In genomic region chr12:71719647-71720370, GRCh38 we compare ENCODE assay signal across 26 cellular contexts.
DNase-seq lines count a peak whose midpoint lies in the region; ATAC-seq and TF ChIP-seq lines count a peak whose summit lies in the region.
"Had no signal": no experiment of that assay in that cellular context is flagged by ENCODE, and none has a peak within 500 bp of the region (broad histone marks: within the 10 kb centered on the region; RNA-seq: fewer than 3 reads in every experiment).

No MANE protein-coding gene starts in this region.

- no peak for TF ChIP-seq CTCF in fibroblast of mammary gland (conservative IDR thresholded peaks at IDR 0.05; ENCODE audit: control insufficient read depth, insufficient read depth, low read depth, low read length)

- DNase-seq in HPDE6-E6E7 (ENCODE audit: extremely low spot score) (peak; percentile 62), amniotic epithelial cell (ENCODE audit: low read depth) (peak; percentile 27), fibroblast of mammary gland (ENCODE audit: low read depth) (peak; percentile 23), putamen (ENCODE audit: low spot score) (peak; percentile 57)
- no peak for DNase-seq in activated CD4-positive, alpha-beta T cell treated with anti-CD3 and anti-CD28 coated beads for 1 hour
- DNase-seq in stimulated activated naive CD4-positive, alpha-beta T cell treated with Interleukin-2 at 50 U/mL for 16 hours (lab: John Stamatoyannopoulos, UW): no peak
- DNase-seq: ACHN; activated CD4-positive, alpha-beta T cell treated with anti-CD3 and anti-CD28 coated beads for 4 hours; amygdala; CD4-positive, alpha-beta memory T cell; colonic mucosa; effector CD4-positive, alpha-beta T cell; foreskin melanocyte; HCEC 1CT; NCI-H146; NCI-H2107; NCI-H774; occipital lobe; retina; T-helper 9 cell had no signal

- ATAC-seq in GM21786 (IDR thresholded peaks at IDR 0.05; ENCODE audit: unreplicated experiment) (no peak), GM19023 (IDR thresholded peaks at IDR 0.05; ENCODE audit: unreplicated experiment) (no peak)
- ATAC-seq: activated T-helper 17 cell treated with anti-CD3 and anti-CD28 coated beads, Interleukin-2, amount 50 U/mL, for 72 hours; natural killer cell treated with Interleukin-12 subunit alpha and Interleukin-12 subunit beta and Interleukin-15 and Interleukin-18, amount 100 ng/mL, for 72 hours had no signal

- H3K4me3 ChIP-seq in fibroblast of mammary gland (ENCODE audit: control insufficient read depth, low read depth, low read length): no peak overlapping the region
- H3K4me3 ChIP-seq: colonic mucosa, smooth muscle cell, vagina had no signal

Comparison
In these comparisons a context has a peak if more than half of its experiments do, and no peak if none do; other contexts are left out.
1. DNase-seq: peak in HPDE6-E6E7 (single experiment), amniotic epithelial cell (single experiment), fibroblast of mammary gland (single experiment) and putamen (single experiment); none in activated CD4-positive, alpha-beta T cell treated with anti-CD3 and anti-CD28 coated beads for 1 hour (single experiment) and stimulated activated naive CD4-positive, alpha-beta T cell treated with Interleukin-2 at 50 U/mL for 16 hours (single experiment).